ENCODE assay signal across 10 cellular contexts in genomic region chr13:30341815-30342570, GRCh38. TPM values are rescaled to one million over a fixed set of nuclear protein-coding genes. Genes with fewer than 3 reads are reported as not detected.
A peak's percentile ranks its signal among the peaks of the same experiment; 100 is the strongest.
DNase-seq lines count a peak whose midpoint lies in the region; ATAC-seq, FAIRE-seq and TF ChIP-seq lines count a peak whose summit lies in the region.
"Had no signal": no experiment of that assay in that cellular context is flagged by ENCODE, and none has a peak within 500 bp of the region (broad histone marks: within the 10 kb centered on the region; RNA-seq: fewer than 3 reads in every experiment).

No MANE protein-coding gene starts in this region.

- DNase-seq in NCI-H748 (lab: John Stamatoyannopoulos, UW; ENCODE audit: unreplicated experiment) (peak; percentile 32), NCI-H748 treated with DMSO at 0.1 percent for 48 hours (lab: John Stamatoyannopoulos, UW) (no peak), endothelial cell of umbilical vein (ENCODE audit: low read depth, low spot score) (peak; percentile 71), midbrain (lab: John Stamatoyannopoulos, UW) (peak; percentile 71), endodermal cell (no peak), NCI-H187 (lab: John Stamatoyannopoulos, UW) (no peak)
- no peak for DNase-seq in naive thymus-derived CD4-positive, alpha-beta T cell
- DNase-seq: CD8-positive, alpha-beta memory T cell had no signal

- no peaks in the 10 kb centered on the region for H3K9me3 ChIP-seq in endothelial cell of umbilical vein (replicated peaks; ENCODE audit: control insufficient read depth, insufficient read depth, low read length)
- no peaks in the 10 kb centered on the region for H3K9me3 ChIP-seq in endodermal cell (ENCODE audit: control insufficient read depth, low read length)
- H3K9me3 ChIP-seq in naive thymus-derived CD4-positive, alpha-beta T cell (ENCODE audit: control insufficient read depth in 2 of 3, low read length in 3 of 3) = no peaks in the 10 kb centered on the region

- H3K27ac Mint-ChIP-seq in endodermal cell = no peak overlapping the region
- H3K27ac Mint-ChIP-seq in naive thymus-derived CD4-positive, alpha-beta T cell = no peak overlapping the region

- H3K36me3 Mint-ChIP-seq in endodermal cell (ENCODE audit: low read depth) = no peaks in the 10 kb centered on the region
- peaks cover 0 to 56% (median 9%) of the 10 kb centered on the region in 5 donors for H3K36me3 Mint-ChIP-seq in naive thymus-derived CD4-positive, alpha-beta T cell

- no peaks in the 10 kb centered on the region for H3K27me3 Mint-ChIP-seq in endodermal cell (ENCODE audit: insufficient read depth)
- peaks cover 0 to 2% (median 0%) of the 10 kb centered on the region in 5 donors for H3K27me3 Mint-ChIP-seq in naive thymus-derived CD4-positive, alpha-beta T cell

- CTCF ChIA-PET in endothelial cell of umbilical vein (lab: Charles Lee) = interaction anchor here (0.7 to 2.8 kb wide), 9 partner anchors 10 to 209 kb away, joined by 3 to 21 read pairs (median 3); no protein-coding TSS in a partner anchor
- CTCF ChIA-PET in naive thymus-derived CD4-positive, alpha-beta T cell (lab: Charles Lee) = no interaction called here

- no peak overlapping the region for H3K4me3 ChIP-seq in endothelial cell of umbilical vein (replicated peaks in 1 of 3; ENCODE audit: insufficient read depth in 1 of 3, low read depth in 1 of 3, low read length in 3 of 3)
- H3K4me3 ChIP-seq in endodermal cell (ENCODE audit: low read length) = no peak overlapping the region
- H3K4me3 ChIP-seq in naive thymus-derived CD4-positive, alpha-beta T cell (ENCODE audit: low read length) = no peak overlapping the region

- no peaks in the 10 kb centered on the region for H3K79me2 ChIP-seq in endothelial cell of umbilical vein (ENCODE audit: control insufficient read depth, insufficient read depth, low read length)

- H3K9me3 Mint-ChIP-seq in endodermal cell = no peaks in the 10 kb centered on the region
- H3K9me3 Mint-ChIP-seq in naive thymus-derived CD4-positive, alpha-beta T cell = peaks cover 0 to 2% (median 0%) of the 10 kb centered on the region in 11 donors

- peaks cover 4% of the 10 kb centered on the region for H3K4me1 Mint-ChIP-seq in endodermal cell
- H3K4me1 Mint-ChIP-seq in naive thymus-derived CD4-positive, alpha-beta T cell = peaks cover 28 to 68% (median 43%) of the 10 kb centered on the region in 7 donors

- peak; percentile 61 for FAIRE-seq in endothelial cell of umbilical vein (lab: Jason Lieb, UNC)
- FAIRE-seq: colon had no signal

- no peak for ATAC-seq in naive thymus-derived CD4-positive, alpha-beta T cell
- ATAC-seq in HG02610 (IDR thresholded peaks at IDR 0.05; ENCODE audit: unreplicated experiment) = no peak

- POLR2A ChIA-PET in endothelial cell of umbilical vein (lab: Charles Lee) = interaction anchor here (1.0 kb wide), 1 partner anchor 35 kb away, joined by 3 read pairs; the partner anchor contains the start of gene KATNAL1
- POLR2A ChIA-PET in naive thymus-derived CD4-positive, alpha-beta T cell (lab: Charles Lee) = interaction anchor here (1.1 to 1.6 kb wide), 2 partner anchors 13 to 33 kb away, joined by 3 to 7 read pairs; no protein-coding TSS in a partner anchor

- no peak overlapping the region for H3K4me3 Mint-ChIP-seq in endodermal cell
- H3K4me3 Mint-ChIP-seq in naive thymus-derived CD4-positive, alpha-beta T cell = no peak overlapping the region
- H3K4me3 Mint-ChIP-seq: CD8-positive, alpha-beta memory T cell had no signal

- intact Hi-C loops in endothelial cell of umbilical vein (cut with micrococcal nuclease) = no loop called here
- intact Hi-C loops in naive thymus-derived CD4-positive, alpha-beta T cell (cut with micrococcal nuclease) = no loop called here

- TF ChIP-seq CTCF in endothelial cell of umbilical vein (IDR thresholded peaks at IDR 0.05; ENCODE audit: extremely low read depth in 1 of 2, insufficient read depth in 1 of 2, low read depth in 1 of 2, low read length in 2 of 2) (no peak), endodermal cell (conservative IDR thresholded peaks at IDR 0.05) (no peak)

- no peaks in the 10 kb centered on the region for H3K4me1 ChIP-seq in endothelial cell of umbilical vein (ENCODE audit: control insufficient read depth, extremely low read depth, insufficient read depth, low read length)
- H3K4me1 ChIP-seq in endodermal cell (ENCODE audit: control insufficient read depth, insufficient read depth, low read length) = no peaks in the 10 kb centered on the region
- H3K4me1 ChIP-seq in naive thymus-derived CD4-positive, alpha-beta T cell (ENCODE audit: control insufficient read depth in 2 of 2, insufficient read depth in 2 of 2, low read length in 2 of 2) = peaks cover 21% of the 10 kb centered on the region in 2 donors

- H4K20me1 ChIP-seq in endothelial cell of umbilical vein (replicated peaks; ENCODE audit: control insufficient read depth, extremely low read depth, insufficient read depth, low read length) = no peaks in the 10 kb centered on the region

- no peaks in the 10 kb centered on the region for H3K9me1 ChIP-seq in endothelial cell of umbilical vein (replicated peaks; ENCODE audit: control insufficient read depth, extremely low read depth, insufficient read depth, low read length)

- peak overlapping the region; percentile 68 for H2AFZ ChIP-seq in endothelial cell of umbilical vein (ENCODE audit: low read depth, low read length)

- H3K36me3 ChIP-seq in endothelial cell of umbilical vein (ENCODE audit: control insufficient read depth in 2 of 2, extremely low read depth in 1 of 2, insufficient read depth in 2 of 2, low read length in 2 of 2) (no peaks in the 10 kb centered on the region), endodermal cell (ENCODE audit: control insufficient read depth, insufficient read depth, low read length) (no peaks in the 10 kb centered on the region)
- no peaks in the 10 kb centered on the region for H3K36me3 ChIP-seq in naive thymus-derived CD4-positive, alpha-beta T cell (ENCODE audit: control insufficient read depth in 2 of 3, insufficient read depth in 3 of 3, low read length in 3 of 3)

- no peak for TF ChIP-seq POLR2A in endothelial cell of umbilical vein (IDR thresholded peaks at IDR 0.05; ENCODE audit: low read depth, low read length)

- no peak overlapping the region for H3K4me2 ChIP-seq in endothelial cell of umbilical vein (ENCODE audit: insufficient read depth, low read length)

- H3K9ac ChIP-seq in endothelial cell of umbilical vein (replicated peaks; ENCODE audit: extremely low read depth, insufficient read depth, low read length) = no peak overlapping the region
- H3K9ac ChIP-seq in endodermal cell (ENCODE audit: extremely low read depth, low read length, poor library complexity, severe bottlenecking) = no peak overlapping the region

- H3K27me3 ChIP-seq in endothelial cell of umbilical vein (ENCODE audit: control insufficient read depth in 2 of 2, insufficient read depth in 2 of 2, low read length in 2 of 2) = no peaks in the 10 kb centered on the region
- H3K27me3 ChIP-seq in endodermal cell (ENCODE audit: control insufficient read depth, insufficient read depth, low read length, poor library complexity, severe bottlenecking) = no peaks in the 10 kb centered on the region
- H3K27me3 ChIP-seq in naive thymus-derived CD4-positive, alpha-beta T cell (ENCODE audit: control insufficient read depth in 2 of 2, insufficient read depth in 2 of 2, low read length in 2 of 2) = no peaks in the 10 kb centered on the region

- no TSS peak for BruUV-seq in endothelial cell of umbilical vein (replicated peaks; lab: Mats Ljungman, UMichigan)

- dilution Hi-C loops in endothelial cell of umbilical vein (cut with MboI; ENCODE audit: extremely low pct_ligation_motif_present, low sequenced_read_pairs) = loop anchor here (25.0 kb wide), 1 partner anchor 205 kb away; no protein-coding TSS in a partner anchor

- 86 to 93% methylated on average over 8 to 9 of the region's 9 CpGs for WGBS in endodermal cell (ENCODE audit: insufficient coverage in 1 of 2, insufficient read length in 1 of 2), 2 experiments

- H3K27ac ChIP-seq in endothelial cell of umbilical vein (ENCODE audit: insufficient read depth, low read depth, low read length) (no peak overlapping the region), endodermal cell (ENCODE audit: low read depth, low read length) (no peak overlapping the region)
- H3K27ac ChIP-seq in naive thymus-derived CD4-positive, alpha-beta T cell (ENCODE audit: low read depth, low read length) = no peak overlapping the region

TF ChIP-seq in endothelial cell of umbilical vein, 7 proteins besides CTCF, POLR2A, EP300 and RAD21:
- TF ChIP-seq POLR2AphosphoS5 (IDR thresholded peaks at IDR 0.05; ENCODE audit: insufficient read depth, low read depth, low read length) (no peak), EZH2 (IDR thresholded peaks at IDR 0.05; ENCODE audit: borderline replicate concordance, low read depth, low read length, severe bottlenecking) (no peak), FOS (IDR thresholded peaks at IDR 0.05; ENCODE audit: borderline replicate concordance, insufficient read depth, low read length) (no peak), JUN (IDR thresholded peaks at IDR 0.05; ENCODE audit: borderline replicate concordance, insufficient read depth, insufficient read length, low read depth) (no peak), MYC (IDR thresholded peaks at IDR 0.05; ENCODE audit: low read depth, low read length) (no peak), GATA2 (IDR thresholded peaks at IDR 0.05; ENCODE audit: insufficient read depth, insufficient read length, low read depth, low read length) (no peak)
- TF ChIP-seq, protein P1, sequence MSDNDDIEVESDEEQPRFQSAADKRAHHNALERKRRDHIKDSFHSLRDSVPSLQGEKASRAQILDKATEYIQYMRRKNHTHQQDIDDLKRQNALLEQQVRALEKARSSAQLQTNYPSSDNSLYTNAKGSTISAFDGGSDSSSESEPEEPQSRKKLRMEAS (IDR thresholded peaks at IDR 0.05; ENCODE audit: insufficient read depth, insufficient read length) = no peak

RNA-seq across cellular contexts. Expression of gene KATNAL1, which starts 34.6 kb away (rescaled TPM):
- total RNA-seq in endothelial cell of umbilical vein (43.1 and 49.2 TPM in 2 replicates), endodermal cell (10 to 100 TPM; 20.3 to 32.2 TPM)
- polyA plus RNA-seq in endothelial cell of umbilical vein = 6.9 and 7.2 TPM in 2 replicates
- polyA plus RNA-seq in endothelial cell of umbilical vein (2011; cell fraction: cytosol; rRNA removed) = 8.0 and 8.7 TPM in 2 replicates
- polyA plus RNA-seq in endothelial cell of umbilical vein (2011; cell fraction: nucleus; rRNA removed) = 10.5 and 14.5 TPM in 2 replicates
- 26.3 and 31.3 TPM in 2 replicates for polyA plus RNA-seq in endothelial cell of umbilical vein (2012)
- 17.0 and 20.2 TPM in 2 replicates for polyA minus RNA-seq in endothelial cell of umbilical vein
- 1.9 TPM for polyA minus RNA-seq in endothelial cell of umbilical vein (2011; cell fraction: cytosol; rRNA and poly(A)+ RNA removed)
- polyA minus RNA-seq in endothelial cell of umbilical vein (2011; cell fraction: nucleus; rRNA and poly(A)+ RNA removed) = 35.3 and 45.9 TPM in 2 replicates
- polyA plus RNA-seq in endodermal cell (2013, experiment 1 of 2) = 17.0 TPM
- polyA plus RNA-seq in endodermal cell (2013, experiment 2 of 2) = 16.1 TPM
- 10 to 100 TPM in 1 of 5 experiments, 1 to 10 TPM in 3, under 1 TPM in 1; 0.89 to 16.8 (median 4.2) TPM for total RNA-seq in naive thymus-derived CD4-positive, alpha-beta T cell
- 1 to 10 TPM in 1 of 2 donors, under 1 TPM in 1; 0.25 to 1.4 TPM for polyA plus RNA-seq in naive thymus-derived CD4-positive, alpha-beta T cell

Comparison
In these comparisons a context has a peak if more than half of its experiments do, and no peak if none do; other contexts are left out.
1. DNase-seq: peak in NCI-H748 (single experiment), endothelial cell of umbilical vein (single experiment) and midbrain (single experiment); none in NCI-H748 treated with DMSO at 0.1 percent for 48 hours (single experiment), endodermal cell (single experiment), naive thymus-derived CD4-positive, alpha-beta T cell (0 of 9) and NCI-H187 (0 of 2).